ENCODE assay signal across 1 cellular context in genomic region chr19:38743394-38744297, GRCh38.
TF ChIP-seq lines count a peak whose summit lies in the region.

No MANE protein-coding gene starts in this region.

TF ChIP-seq in WTC11, 78 proteins besides CTCF, POLR2A, EP300 and RAD21 (continued from another document):
- TF ChIP-seq IRF1 (CRISPR knock-in tag; IDR thresholded peaks at IDR 0.05): no peak
- TF ChIP-seq ZNF532 (CRISPR knock-in tag; IDR thresholded peaks at IDR 0.05; ENCODE audit: borderline replicate concordance): no peak
- TF ChIP-seq GRHL2 (CRISPR knock-in tag; IDR thresholded peaks at IDR 0.05; ENCODE audit: insufficient replicate concordance, severe bottlenecking): no peak
- TF ChIP-seq E2F4 (CRISPR knock-in tag; IDR thresholded peaks at IDR 0.05; ENCODE audit: borderline replicate concordance, low read depth): no peak
- no peak for TF ChIP-seq MAX (CRISPR knock-in tag; IDR thresholded peaks at IDR 0.05)
- no peak for TF ChIP-seq FOXP1 (CRISPR knock-in tag; IDR thresholded peaks at IDR 0.05; ENCODE audit: borderline replicate concordance)
- no peak for TF ChIP-seq SMAD4 (CRISPR knock-in tag; IDR thresholded peaks at IDR 0.05)
- no peak for TF ChIP-seq HMGXB4 (CRISPR knock-in tag; IDR thresholded peaks at IDR 0.05)
- no peak for TF ChIP-seq MYBL2 (CRISPR knock-in tag; IDR thresholded peaks at IDR 0.05)
- no peak for TF ChIP-seq ZNF263 (CRISPR knock-in tag; IDR thresholded peaks at IDR 0.05; ENCODE audit: low read depth)
- no peak for TF ChIP-seq FOXJ3 (CRISPR knock-in tag; IDR thresholded peaks at IDR 0.05; ENCODE audit: borderline replicate concordance)
- TF ChIP-seq TEAD1 (CRISPR knock-in tag; IDR thresholded peaks at IDR 0.05): no peak
- TF ChIP-seq ZNF281 (CRISPR knock-in tag; IDR thresholded peaks at IDR 0.05): no peak
- TF ChIP-seq ZNF512 (CRISPR knock-in tag; IDR thresholded peaks at IDR 0.05; ENCODE audit: borderline replicate concordance): no peak
